Comparison of ENCODE assay signal across 1 cellular context in the genomic region with DNA sequence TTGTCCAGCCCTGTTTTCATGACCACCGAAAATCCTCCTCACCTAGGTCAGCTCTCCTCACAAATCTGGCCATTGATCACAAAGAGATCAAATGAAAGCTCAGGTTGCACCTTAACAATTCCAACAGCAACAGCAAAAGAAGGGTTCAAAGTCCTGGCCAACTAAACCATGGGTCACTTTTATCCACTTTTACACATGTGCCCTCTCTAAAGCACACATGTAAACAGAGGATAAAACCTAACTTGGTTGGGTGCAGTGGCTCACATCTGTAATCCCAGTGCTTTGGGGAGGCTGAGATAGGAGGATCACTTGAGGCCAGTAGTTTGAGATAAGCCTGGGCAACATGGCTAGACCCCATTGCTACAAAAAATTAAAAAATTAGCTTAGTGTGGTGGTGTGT.
TF ChIP-seq lines count a peak whose summit lies in the region.

No MANE protein-coding gene starts in this region.

TF ChIP-seq in HepG2, 621 proteins besides CTCF, POLR2A, EP300 and RAD21 (continued from another document and continues in another):
- TF ChIP-seq, protein P1, sequence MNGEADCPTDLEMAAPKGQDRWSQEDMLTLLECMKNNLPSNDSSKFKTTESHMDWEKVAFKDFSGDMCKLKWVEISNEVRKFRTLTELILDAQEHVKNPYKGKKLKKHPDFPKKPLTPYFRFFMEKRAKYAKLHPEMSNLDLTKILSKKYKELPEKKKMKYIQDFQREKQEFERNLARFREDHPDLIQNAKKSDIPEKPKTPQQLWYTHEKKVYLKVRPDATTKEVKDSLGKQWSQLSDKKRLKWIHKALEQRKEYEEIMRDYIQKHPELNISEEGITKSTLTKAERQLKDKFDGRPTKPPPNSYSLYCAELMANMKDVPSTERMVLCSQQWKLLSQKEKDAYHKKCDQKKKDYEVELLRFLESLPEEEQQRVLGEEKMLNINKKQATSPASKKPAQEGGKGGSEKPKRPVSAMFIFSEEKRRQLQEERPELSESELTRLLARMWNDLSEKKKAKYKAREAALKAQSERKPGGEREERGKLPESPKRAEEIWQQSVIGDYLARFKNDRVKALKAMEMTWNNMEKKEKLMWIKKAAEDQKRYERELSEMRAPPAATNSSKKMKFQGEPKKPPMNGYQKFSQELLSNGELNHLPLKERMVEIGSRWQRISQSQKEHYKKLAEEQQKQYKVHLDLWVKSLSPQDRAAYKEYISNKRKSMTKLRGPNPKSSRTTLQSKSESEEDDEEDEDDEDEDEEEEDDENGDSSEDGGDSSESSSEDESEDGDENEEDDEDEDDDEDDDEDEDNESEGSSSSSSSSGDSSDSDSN (CRISPR knock-in tag; IDR thresholded peaks at IDR 0.05): no peak
- TF ChIP-seq ZBTB42 (CRISPR knock-in tag; IDR thresholded peaks at IDR 0.05): no peak
- no peak for TF ChIP-seq BRCA1 (CRISPR knock-in tag; IDR thresholded peaks at IDR 0.05)
- TF ChIP-seq KDM4B (CRISPR knock-in tag; IDR thresholded peaks at IDR 0.05): no peak
- TF ChIP-seq IRF2 (CRISPR knock-in tag; IDR thresholded peaks at IDR 0.05): no peak
- no peak for TF ChIP-seq IKZF4 (CRISPR knock-in tag; IDR thresholded peaks at IDR 0.05; ENCODE audit: borderline replicate concordance, low read depth, not compliant biosample characterization)
- TF ChIP-seq, protein P2, sequence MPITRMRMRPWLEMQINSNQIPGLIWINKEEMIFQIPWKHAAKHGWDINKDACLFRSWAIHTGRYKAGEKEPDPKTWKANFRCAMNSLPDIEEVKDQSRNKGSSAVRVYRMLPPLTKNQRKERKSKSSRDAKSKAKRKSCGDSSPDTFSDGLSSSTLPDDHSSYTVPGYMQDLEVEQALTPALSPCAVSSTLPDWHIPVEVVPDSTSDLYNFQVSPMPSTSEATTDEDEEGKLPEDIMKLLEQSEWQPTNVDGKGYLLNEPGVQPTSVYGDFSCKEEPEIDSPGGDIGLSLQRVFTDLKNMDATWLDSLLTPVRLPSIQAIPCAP (CRISPR knock-in tag; IDR thresholded peaks at IDR 0.05; ENCODE audit: low read depth): no peak
- TF ChIP-seq YY1 (IDR thresholded peaks at IDR 0.05; ENCODE audit: insufficient read depth, insufficient replicate concordance, low read depth, low read length): no peak
- no peak for TF ChIP-seq HOXA7 (CRISPR knock-in tag; IDR thresholded peaks at IDR 0.05)
- TF ChIP-seq ZNF30 (CRISPR knock-in tag; IDR thresholded peaks at IDR 0.05): no peak
- TF ChIP-seq ZNF484 (CRISPR knock-in tag; IDR thresholded peaks at IDR 0.05; ENCODE audit: borderline replicate concordance, low read depth): no peak
- TF ChIP-seq, protein P3, sequence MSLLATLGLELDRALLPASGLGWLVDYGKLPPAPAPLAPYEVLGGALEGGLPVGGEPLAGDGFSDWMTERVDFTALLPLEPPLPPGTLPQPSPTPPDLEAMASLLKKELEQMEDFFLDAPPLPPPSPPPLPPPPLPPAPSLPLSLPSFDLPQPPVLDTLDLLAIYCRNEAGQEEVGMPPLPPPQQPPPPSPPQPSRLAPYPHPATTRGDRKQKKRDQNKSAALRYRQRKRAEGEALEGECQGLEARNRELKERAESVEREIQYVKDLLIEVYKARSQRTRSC (CRISPR knock-in tag; IDR thresholded peaks at IDR 0.05; ENCODE audit: low read depth): no peak
- TF ChIP-seq ZFP62 (CRISPR knock-in tag; IDR thresholded peaks at IDR 0.05): no peak
- TF ChIP-seq ARNTL (CRISPR knock-in tag; IDR thresholded peaks at IDR 0.05): no peak
- no peak for TF ChIP-seq ZNF282 (IDR thresholded peaks at IDR 0.05; ENCODE audit: partially characterized antibody)
- TF ChIP-seq RXRA (CRISPR knock-in tag; IDR thresholded peaks at IDR 0.05): no peak
- TF ChIP-seq, protein P4, sequence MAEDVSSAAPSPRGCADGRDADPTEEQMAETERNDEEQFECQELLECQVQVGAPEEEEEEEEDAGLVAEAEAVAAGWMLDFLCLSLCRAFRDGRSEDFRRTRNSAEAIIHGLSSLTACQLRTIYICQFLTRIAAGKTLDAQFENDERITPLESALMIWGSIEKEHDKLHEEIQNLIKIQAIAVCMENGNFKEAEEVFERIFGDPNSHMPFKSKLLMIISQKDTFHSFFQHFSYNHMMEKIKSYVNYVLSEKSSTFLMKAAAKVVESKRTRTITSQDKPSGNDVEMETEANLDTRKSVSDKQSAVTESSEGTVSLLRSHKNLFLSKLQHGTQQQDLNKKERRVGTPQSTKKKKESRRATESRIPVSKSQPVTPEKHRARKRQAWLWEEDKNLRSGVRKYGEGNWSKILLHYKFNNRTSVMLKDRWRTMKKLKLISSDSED (CRISPR knock-in tag; IDR thresholded peaks at IDR 0.05): no peak
- no peak for TF ChIP-seq ZNF430 (CRISPR knock-in tag; IDR thresholded peaks at IDR 0.05)
- no peak for TF ChIP-seq GATA4 (IDR thresholded peaks at IDR 0.05; ENCODE audit: borderline replicate concordance, low read depth)
- no peak for TF ChIP-seq SP2 (CRISPR knock-in tag; IDR thresholded peaks at IDR 0.05)
- no peak for TF ChIP-seq CBX2 (IDR thresholded peaks at IDR 0.05; ENCODE audit: low read depth, low read length)
- no peak for TF ChIP-seq CBX2 (CRISPR knock-in tag; IDR thresholded peaks at IDR 0.05; ENCODE audit: low read depth)
- TF ChIP-seq, protein P5, sequence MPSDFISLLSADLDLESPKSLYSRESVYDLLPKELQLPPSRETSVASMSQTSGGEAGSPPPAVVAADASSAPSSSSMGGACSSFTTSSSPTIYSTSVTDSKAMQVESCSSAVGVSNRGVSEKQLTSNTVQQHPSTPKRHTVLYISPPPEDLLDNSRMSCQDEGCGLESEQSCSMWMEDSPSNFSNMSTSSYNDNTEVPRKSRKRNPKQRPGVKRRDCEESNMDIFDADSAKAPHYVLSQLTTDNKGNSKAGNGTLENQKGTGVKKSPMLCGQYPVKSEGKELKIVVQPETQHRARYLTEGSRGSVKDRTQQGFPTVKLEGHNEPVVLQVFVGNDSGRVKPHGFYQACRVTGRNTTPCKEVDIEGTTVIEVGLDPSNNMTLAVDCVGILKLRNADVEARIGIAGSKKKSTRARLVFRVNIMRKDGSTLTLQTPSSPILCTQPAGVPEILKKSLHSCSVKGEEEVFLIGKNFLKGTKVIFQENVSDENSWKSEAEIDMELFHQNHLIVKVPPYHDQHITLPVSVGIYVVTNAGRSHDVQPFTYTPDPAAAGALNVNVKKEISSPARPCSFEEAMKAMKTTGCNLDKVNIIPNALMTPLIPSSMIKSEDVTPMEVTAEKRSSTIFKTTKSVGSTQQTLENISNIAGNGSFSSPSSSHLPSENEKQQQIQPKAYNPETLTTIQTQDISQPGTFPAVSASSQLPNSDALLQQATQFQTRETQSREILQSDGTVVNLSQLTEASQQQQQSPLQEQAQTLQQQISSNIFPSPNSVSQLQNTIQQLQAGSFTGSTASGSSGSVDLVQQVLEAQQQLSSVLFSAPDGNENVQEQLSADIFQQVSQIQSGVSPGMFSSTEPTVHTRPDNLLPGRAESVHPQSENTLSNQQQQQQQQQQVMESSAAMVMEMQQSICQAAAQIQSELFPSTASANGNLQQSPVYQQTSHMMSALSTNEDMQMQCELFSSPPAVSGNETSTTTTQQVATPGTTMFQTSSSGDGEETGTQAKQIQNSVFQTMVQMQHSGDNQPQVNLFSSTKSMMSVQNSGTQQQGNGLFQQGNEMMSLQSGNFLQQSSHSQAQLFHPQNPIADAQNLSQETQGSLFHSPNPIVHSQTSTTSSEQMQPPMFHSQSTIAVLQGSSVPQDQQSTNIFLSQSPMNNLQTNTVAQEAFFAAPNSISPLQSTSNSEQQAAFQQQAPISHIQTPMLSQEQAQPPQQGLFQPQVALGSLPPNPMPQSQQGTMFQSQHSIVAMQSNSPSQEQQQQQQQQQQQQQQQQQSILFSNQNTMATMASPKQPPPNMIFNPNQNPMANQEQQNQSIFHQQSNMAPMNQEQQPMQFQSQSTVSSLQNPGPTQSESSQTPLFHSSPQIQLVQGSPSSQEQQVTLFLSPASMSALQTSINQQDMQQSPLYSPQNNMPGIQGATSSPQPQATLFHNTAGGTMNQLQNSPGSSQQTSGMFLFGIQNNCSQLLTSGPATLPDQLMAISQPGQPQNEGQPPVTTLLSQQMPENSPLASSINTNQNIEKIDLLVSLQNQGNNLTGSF (CRISPR knock-in tag; IDR thresholded peaks at IDR 0.05): no peak
- TF ChIP-seq KMT2B (CRISPR knock-in tag; IDR thresholded peaks at IDR 0.05): no peak
- peak; percentile 65; the same call in 1 of the 2 replicates for TF ChIP-seq KDM6A (CRISPR knock-in tag; IDR thresholded peaks at IDR 0.05; ENCODE audit: low read depth)
- TF ChIP-seq, protein P6, sequence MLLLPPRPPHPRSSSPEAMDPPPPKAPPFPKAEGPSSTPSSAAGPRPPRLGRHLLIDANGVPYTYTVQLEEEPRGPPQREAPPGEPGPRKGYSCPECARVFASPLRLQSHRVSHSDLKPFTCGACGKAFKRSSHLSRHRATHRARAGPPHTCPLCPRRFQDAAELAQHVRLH (CRISPR knock-in tag; IDR thresholded peaks at IDR 0.05; ENCODE audit: borderline replicate concordance, low read depth): peak; percentile 12; the same call in 1 of the 2 replicates
- TF ChIP-seq, protein P7, sequence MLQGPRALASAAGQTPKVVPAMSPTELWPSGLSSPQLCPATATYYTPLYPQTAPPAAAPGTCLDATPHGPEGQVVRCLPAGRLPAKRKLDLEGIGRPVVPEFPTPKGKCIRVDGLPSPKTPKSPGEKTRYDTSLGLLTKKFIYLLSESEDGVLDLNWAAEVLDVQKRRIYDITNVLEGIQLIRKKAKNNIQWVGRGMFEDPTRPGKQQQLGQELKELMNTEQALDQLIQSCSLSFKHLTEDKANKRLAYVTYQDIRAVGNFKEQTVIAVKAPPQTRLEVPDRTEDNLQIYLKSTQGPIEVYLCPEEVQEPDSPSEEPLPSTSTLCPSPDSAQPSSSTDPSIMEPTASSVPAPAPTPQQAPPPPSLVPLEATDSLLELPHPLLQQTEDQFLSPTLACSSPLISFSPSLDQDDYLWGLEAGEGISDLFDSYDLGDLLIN (CRISPR knock-in tag; IDR thresholded peaks at IDR 0.05; ENCODE audit: borderline replicate concordance): no peak
- TF ChIP-seq, protein P8, sequence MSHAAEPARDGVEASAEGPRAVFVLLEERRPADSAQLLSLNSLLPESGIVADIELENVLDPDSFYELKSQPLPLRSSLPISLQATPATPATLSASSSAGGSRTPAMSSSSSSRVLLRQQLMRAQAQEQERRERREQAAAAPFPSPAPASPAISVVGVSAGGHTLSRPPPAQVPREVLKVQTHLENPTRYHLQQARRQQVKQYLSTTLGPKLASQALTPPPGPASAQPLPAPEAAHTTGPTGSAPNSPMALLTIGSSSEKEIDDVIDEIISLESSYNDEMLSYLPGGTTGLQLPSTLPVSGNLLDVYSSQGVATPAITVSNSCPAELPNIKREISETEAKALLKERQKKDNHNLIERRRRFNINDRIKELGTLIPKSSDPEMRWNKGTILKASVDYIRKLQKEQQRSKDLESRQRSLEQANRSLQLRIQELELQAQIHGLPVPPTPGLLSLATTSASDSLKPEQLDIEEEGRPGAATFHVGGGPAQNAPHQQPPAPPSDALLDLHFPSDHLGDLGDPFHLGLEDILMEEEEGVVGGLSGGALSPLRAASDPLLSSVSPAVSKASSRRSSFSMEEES (CRISPR knock-in tag; IDR thresholded peaks at IDR 0.05): no peak
- no peak for TF ChIP-seq RAD51 (IDR thresholded peaks at IDR 0.05; ENCODE audit: borderline replicate concordance)
- no peak for TF ChIP-seq REPIN1 (CRISPR knock-in tag; IDR thresholded peaks at IDR 0.05; ENCODE audit: borderline replicate concordance, low read depth)
- TF ChIP-seq, protein P9, sequence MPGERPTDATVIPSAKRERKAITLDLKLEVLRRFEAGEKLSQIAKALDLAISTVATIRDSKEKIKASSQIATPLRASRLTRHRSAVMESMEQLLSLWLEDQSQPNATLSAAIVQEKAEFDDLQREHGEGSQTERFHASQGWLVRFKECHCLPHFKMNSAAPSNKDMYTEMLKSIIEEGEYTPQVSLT (CRISPR knock-in tag; IDR thresholded peaks at IDR 0.05; ENCODE audit: borderline replicate concordance, low read depth): no peak
- no peak for TF ChIP-seq NCOA5 (CRISPR knock-in tag; IDR thresholded peaks at IDR 0.05)
- 0 out of 2 replicates have a peak, but pooled peaks have one; percentile 17 for TF ChIP-seq KAT8 (CRISPR knock-in tag; IDR thresholded peaks at IDR 0.05)
- TF ChIP-seq, protein P10, sequence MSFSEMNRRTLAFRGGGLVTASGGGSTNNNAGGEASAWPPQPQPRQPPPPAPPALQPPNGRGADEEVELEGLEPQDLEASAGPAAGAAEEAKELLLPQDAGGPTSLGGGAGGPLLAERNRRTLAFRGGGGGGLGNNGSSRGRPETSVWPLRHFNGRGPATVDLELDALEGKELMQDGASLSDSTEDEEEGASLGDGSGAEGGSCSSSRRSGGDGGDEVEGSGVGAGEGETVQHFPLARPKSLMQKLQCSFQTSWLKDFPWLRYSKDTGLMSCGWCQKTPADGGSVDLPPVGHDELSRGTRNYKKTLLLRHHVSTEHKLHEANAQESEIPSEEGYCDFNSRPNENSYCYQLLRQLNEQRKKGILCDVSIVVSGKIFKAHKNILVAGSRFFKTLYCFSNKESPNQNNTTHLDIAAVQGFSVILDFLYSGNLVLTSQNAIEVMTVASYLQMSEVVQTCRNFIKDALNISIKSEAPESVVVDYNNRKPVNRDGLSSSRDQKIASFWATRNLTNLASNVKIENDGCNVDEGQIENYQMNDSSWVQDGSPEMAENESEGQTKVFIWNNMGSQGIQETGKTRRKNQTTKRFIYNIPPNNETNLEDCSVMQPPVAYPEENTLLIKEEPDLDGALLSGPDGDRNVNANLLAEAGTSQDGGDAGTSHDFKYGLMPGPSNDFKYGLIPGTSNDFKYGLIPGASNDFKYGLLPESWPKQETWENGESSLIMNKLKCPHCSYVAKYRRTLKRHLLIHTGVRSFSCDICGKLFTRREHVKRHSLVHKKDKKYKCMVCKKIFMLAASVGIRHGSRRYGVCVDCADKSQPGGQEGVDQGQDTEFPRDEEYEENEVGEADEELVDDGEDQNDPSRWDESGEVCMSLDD (CRISPR knock-in tag; IDR thresholded peaks at IDR 0.05; ENCODE audit: borderline replicate concordance): no peak
- no peak for TF ChIP-seq ZNF101 (CRISPR knock-in tag; IDR thresholded peaks at IDR 0.05; ENCODE audit: borderline replicate concordance, low read depth)
- no peak for TF ChIP-seq MTA1 (CRISPR knock-in tag; IDR thresholded peaks at IDR 0.05; ENCODE audit: borderline replicate concordance)
- no peak for TF ChIP-seq TAF1 (CRISPR knock-in tag; IDR thresholded peaks at IDR 0.05)
- no peak for TF ChIP-seq ZNF615 (CRISPR knock-in tag; IDR thresholded peaks at IDR 0.05; ENCODE audit: borderline replicate concordance)
- no peak for TF ChIP-seq POLR2AphosphoS2 (IDR thresholded peaks at IDR 0.05; ENCODE audit: low read depth, low read length)
- TF ChIP-seq SRY (CRISPR knock-in tag; IDR thresholded peaks at IDR 0.05): no peak
- peak; percentile 64; the same call in 1 of the 2 replicates for TF ChIP-seq ZBTB3 (CRISPR knock-in tag; IDR thresholded peaks at IDR 0.05; ENCODE audit: borderline replicate concordance, low read depth)
- no peak for TF ChIP-seq ZBTB7A (CRISPR knock-in tag; IDR thresholded peaks at IDR 0.05)
- TF ChIP-seq PHB2 (IDR thresholded peaks at IDR 0.05; ENCODE audit: partially characterized antibody): no peak
- TF ChIP-seq, protein P11, sequence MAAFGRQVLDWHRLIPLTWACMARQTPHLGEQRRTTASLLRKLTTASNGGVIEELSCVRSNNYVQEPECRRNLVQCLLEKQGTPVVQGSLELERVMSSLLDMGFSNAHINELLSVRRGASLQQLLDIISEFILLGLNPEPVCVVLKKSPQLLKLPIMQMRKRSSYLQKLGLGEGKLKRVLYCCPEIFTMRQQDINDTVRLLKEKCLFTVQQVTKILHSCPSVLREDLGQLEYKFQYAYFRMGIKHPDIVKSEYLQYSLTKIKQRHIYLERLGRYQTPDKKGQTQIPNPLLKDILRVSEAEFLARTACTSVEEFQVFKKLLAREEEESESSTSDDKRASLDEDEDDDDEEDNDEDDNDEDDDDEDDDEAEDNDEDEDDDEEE (CRISPR knock-in tag; IDR thresholded peaks at IDR 0.05): no peak
- TF ChIP-seq PPARG (CRISPR knock-in tag; conservative IDR thresholded peaks at IDR 0.05): peak; percentile 46; the same call in 1 of the 2 replicates
- TF ChIP-seq, protein P12, sequence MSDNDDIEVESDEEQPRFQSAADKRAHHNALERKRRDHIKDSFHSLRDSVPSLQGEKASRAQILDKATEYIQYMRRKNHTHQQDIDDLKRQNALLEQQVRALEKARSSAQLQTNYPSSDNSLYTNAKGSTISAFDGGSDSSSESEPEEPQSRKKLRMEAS (IDR thresholded peaks at IDR 0.05): no peak
